8 cellular contexts compared by ENCODE assay signal in the genomic region with DNA sequence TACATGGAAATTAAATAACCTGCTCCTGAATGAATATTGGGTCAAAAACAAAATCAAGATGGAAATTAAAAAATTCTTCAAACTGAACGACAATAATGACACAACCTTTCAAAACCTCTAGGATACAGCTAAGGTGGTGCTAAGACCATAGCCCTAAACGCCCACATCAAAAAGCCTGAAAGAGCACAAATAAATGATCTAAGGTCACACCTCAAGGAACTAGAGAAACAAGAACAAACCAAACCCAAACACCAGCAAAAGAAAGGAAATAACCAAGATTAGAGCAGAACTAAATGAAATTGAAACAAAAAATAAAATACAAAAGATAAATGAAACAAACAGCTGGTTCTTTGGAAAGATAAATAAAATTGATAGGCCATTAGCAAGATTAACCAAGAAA. TPM values are rescaled to one million over a fixed set of nuclear protein-coding genes. Genes with fewer than 3 reads are reported as not detected.
DNase-seq lines count a peak whose midpoint lies in the region; ATAC-seq, FAIRE-seq and TF ChIP-seq lines count a peak whose summit lies in the region.
"Not testable (repeated sequence)": the region's sequence is repeated elsewhere in the genome, so short reads cannot be mapped to it uniquely, and the experiment has no call there.

No MANE protein-coding gene starts in this region.

- not testable (repeated sequence) for H3K4me3 ChIP-seq in Karpas-422 (ENCODE audit: low read length)

- H3K4me1 Mint-ChIP-seq in CD4-positive, alpha-beta T cell (ENCODE audit: low read depth) = peaks cover 77% of the 10 kb centered on the region
- H3K4me1 Mint-ChIP-seq in activated CD4-positive, alpha-beta T cell treated with anti-CD3 and anti-CD28 coated beads for 36 hours = peaks cover 67% of the 10 kb centered on the region
- peaks cover 71% of the 10 kb centered on the region for H3K4me1 Mint-ChIP-seq in activated T-cell treated with anti-CD3 and anti-CD28 coated beads, Interleukin-2, amount 50 U/mL, for 24 hours (ENCODE audit: low read depth)
- peaks cover 83% of the 10 kb centered on the region for H3K4me1 Mint-ChIP-seq in activated naive CD4-positive, alpha-beta T cell treated with anti-CD3 and anti-CD28 coated beads, Interleukin-2, amount 50 U/mL, for 24 hours
- peaks cover 56 to 90% (median 82%) of the 10 kb centered on the region in 4 donors for H3K4me1 Mint-ChIP-seq in naive thymus-derived CD8-positive, alpha-beta T cell
- H3K4me1 Mint-ChIP-seq in stimulated activated naive CD8-positive, alpha-beta T cell treated with anti-CD3 and anti-CD28 coated beads, Interleukin-15, amount 100 ng/mL, for 72 hours = peaks cover 73% of the 10 kb centered on the region

- not testable (repeated sequence) for H3K79me2 ChIP-seq in Karpas-422 (ENCODE audit: low read length)

- intact Hi-C loops in CD4-positive, alpha-beta T cell (cut with DNase I, micrococcal nuclease); activated CD4-positive, alpha-beta T cell treated with anti-CD3 and anti-CD28 coated beads for 36 hours (cut with DNase I, micrococcal nuclease): not testable (repeated sequence)

- peak overlapping the region; percentile 52 for H3K4me3 Mint-ChIP-seq in CD4-positive, alpha-beta T cell
- H3K4me3 Mint-ChIP-seq in activated CD4-positive, alpha-beta T cell treated with anti-CD3 and anti-CD28 coated beads for 36 hours = peak overlapping the region; percentile 9
- not testable (repeated sequence) for H3K4me3 Mint-ChIP-seq in activated T-cell treated with anti-CD3 and anti-CD28 coated beads, Interleukin-2, amount 50 U/mL, for 24 hours
- peak overlapping the region; percentile 81 for H3K4me3 Mint-ChIP-seq in activated naive CD4-positive, alpha-beta T cell treated with anti-CD3 and anti-CD28 coated beads, Interleukin-2, amount 50 U/mL, for 24 hours
- peak overlapping the region; percentile 61 to 87 (median 74) for H3K4me3 Mint-ChIP-seq in naive thymus-derived CD8-positive, alpha-beta T cell
- H3K4me3 Mint-ChIP-seq in stimulated activated naive CD8-positive, alpha-beta T cell treated with anti-CD3 and anti-CD28 coated beads, Interleukin-15, amount 100 ng/mL, for 72 hours = peak overlapping the region; percentile 47 to 69

- DNase-seq in CD4-positive, alpha-beta T cell; Karpas-422; activated CD4-positive, alpha-beta T cell treated with anti-CD3 and anti-CD28 coated beads for 36 hours; activated T-cell treated with anti-CD3 and anti-CD28 coated beads, Interleukin-2, amount 50 U/mL, for 24 hours; stimulated activated naive CD8-positive, alpha-beta T cell treated with anti-CD3 and anti-CD28 coated beads, Interleukin-15, amount 100 ng/mL, for 72 hours: not testable (repeated sequence)
- DNase-seq in naive thymus-derived CD8-positive, alpha-beta T cell = peak in 4 of 10 donors; percentile 52 to 84 (median 73)

- not testable (repeated sequence) for H4K20me1 ChIP-seq in Karpas-422 (ENCODE audit: insufficient read depth, low read depth, low read length)

- POLR2A ChIA-PET in CD4-positive, alpha-beta T cell (lab: Charles Lee) = interaction anchor here (0.8 to 4.5 kb wide), 9 partner anchors 8 to 109 kb away, joined by 3 to 24 read pairs (median 4); partner anchors contain the start of gene SERPINB1
- POLR2A ChIA-PET in activated CD4-positive, alpha-beta T cell treated with anti-CD3 and anti-CD28 coated beads for 36 hours (lab: Charles Lee) = interaction anchor here (0.6 kb wide), 1 partner anchor 11 kb away, joined by 3 read pairs; no protein-coding TSS in a partner anchor
- POLR2A ChIA-PET in naive thymus-derived CD8-positive, alpha-beta T cell (lab: Charles Lee) = interaction anchor here (0.6 to 6.8 kb wide), 9 partner anchors 9 to 109 kb away, joined by 3 to 56 read pairs (median 5); partner anchors contain the start of gene SERPINB9

- H3K27me3 ChIP-seq in CD4-positive, alpha-beta T cell (ENCODE audit: control insufficient read depth, insufficient read depth, low read length); Karpas-422 (ENCODE audit: low read length): not testable (repeated sequence)

- peak overlapping the region; percentile 21 for H3K27ac ChIP-seq in CD4-positive, alpha-beta T cell (ENCODE audit: low read depth, low read length)
- peak overlapping the region; percentile 58; the same call in 1 of the 2 replicates for H3K27ac ChIP-seq in Karpas-422 (ENCODE audit: low read length)

- not testable (repeated sequence) for H2AFZ ChIP-seq in Karpas-422 (ENCODE audit: low read length)

- peak; percentile 79 for FAIRE-seq in colon (lab: Jason Lieb, UNC)

- H3K4me2 ChIP-seq in Karpas-422 (ENCODE audit: low read depth, low read length, poor library complexity, severe bottlenecking) = not testable (repeated sequence)

- not testable (repeated sequence) for H3K36me3 ChIP-seq in Karpas-422 (ENCODE audit: insufficient read depth, low read length)

- CTCF ChIA-PET in CD4-positive, alpha-beta T cell (lab: Charles Lee) = interaction anchor here (0.7 to 0.9 kb wide), 2 partner anchors 25 to 29 kb away, joined by 3 read pairs; no protein-coding TSS in a partner anchor
- CTCF ChIA-PET in activated CD4-positive, alpha-beta T cell treated with anti-CD3 and anti-CD28 coated beads for 36 hours (lab: Charles Lee) = interaction anchor here (0.6 to 2.4 kb wide), 4 partner anchors 9 to 49 kb away, joined by 3 to 11 read pairs (median 6); no protein-coding TSS in a partner anchor

- not testable (repeated sequence) for ATAC-seq in CD4-positive, alpha-beta T cell (ENCODE audit: poor library complexity); activated CD4-positive, alpha-beta T cell treated with anti-CD3 and anti-CD28 coated beads for 36 hours
- ATAC-seq in naive thymus-derived CD8-positive, alpha-beta T cell = peak; percentile 51 to 72
- peak; percentile 75 for ATAC-seq in stimulated activated naive CD8-positive, alpha-beta T cell treated with anti-CD3 and anti-CD28 coated beads, Interleukin-15, amount 100 ng/mL, for 72 hours

- H3K27ac Mint-ChIP-seq in CD4-positive, alpha-beta T cell = peak overlapping the region; percentile 87
- peak overlapping the region; percentile 62 for H3K27ac Mint-ChIP-seq in activated CD4-positive, alpha-beta T cell treated with anti-CD3 and anti-CD28 coated beads for 36 hours
- H3K27ac Mint-ChIP-seq in activated T-cell treated with anti-CD3 and anti-CD28 coated beads, Interleukin-2, amount 50 U/mL, for 24 hours = peak overlapping the region; percentile 39
- peak overlapping the region; percentile 84 for H3K27ac Mint-ChIP-seq in activated naive CD4-positive, alpha-beta T cell treated with anti-CD3 and anti-CD28 coated beads, Interleukin-2, amount 50 U/mL, for 24 hours
- peak overlapping the region; percentile 55 to 96 (median 92) for H3K27ac Mint-ChIP-seq in naive thymus-derived CD8-positive, alpha-beta T cell
- H3K27ac Mint-ChIP-seq in stimulated activated naive CD8-positive, alpha-beta T cell treated with anti-CD3 and anti-CD28 coated beads, Interleukin-15, amount 100 ng/mL, for 72 hours = peak overlapping the region in 1 of 2 donors; percentile 23

- not testable (repeated sequence) for TF ChIP-seq CTCF in CD4-positive, alpha-beta T cell (IDR thresholded peaks at IDR 0.05)

- not testable (repeated sequence) for H3K27me3 Mint-ChIP-seq in CD4-positive, alpha-beta T cell; activated CD4-positive, alpha-beta T cell treated with anti-CD3 and anti-CD28 coated beads for 36 hours; activated T-cell treated with anti-CD3 and anti-CD28 coated beads, Interleukin-2, amount 50 U/mL, for 24 hours; activated naive CD4-positive, alpha-beta T cell treated with anti-CD3 and anti-CD28 coated beads, Interleukin-2, amount 50 U/mL, for 24 hours; naive thymus-derived CD8-positive, alpha-beta T cell
- peaks cover 11% of the 10 kb centered on the region for H3K27me3 Mint-ChIP-seq in stimulated activated naive CD8-positive, alpha-beta T cell treated with anti-CD3 and anti-CD28 coated beads, Interleukin-15, amount 100 ng/mL, for 72 hours

- not testable (repeated sequence) for H3K9me3 Mint-ChIP-seq in CD4-positive, alpha-beta T cell; activated CD4-positive, alpha-beta T cell treated with anti-CD3 and anti-CD28 coated beads for 36 hours (ENCODE audit: low read depth); activated T-cell treated with anti-CD3 and anti-CD28 coated beads, Interleukin-2, amount 50 U/mL, for 24 hours; activated naive CD4-positive, alpha-beta T cell treated with anti-CD3 and anti-CD28 coated beads, Interleukin-2, amount 50 U/mL, for 24 hours
- peaks cover 0 to 11% (median 5%) of the 10 kb centered on the region in 9 donors for H3K9me3 Mint-ChIP-seq in naive thymus-derived CD8-positive, alpha-beta T cell
- peaks cover 0 to 12% of the 10 kb centered on the region in 2 donors for H3K9me3 Mint-ChIP-seq in stimulated activated naive CD8-positive, alpha-beta T cell treated with anti-CD3 and anti-CD28 coated beads, Interleukin-15, amount 100 ng/mL, for 72 hours

- H3K36me3 Mint-ChIP-seq in CD4-positive, alpha-beta T cell (ENCODE audit: low read depth) = peaks cover 13% of the 10 kb centered on the region
- H3K36me3 Mint-ChIP-seq in activated CD4-positive, alpha-beta T cell treated with anti-CD3 and anti-CD28 coated beads for 36 hours (ENCODE audit: low read depth) = peaks cover 21% of the 10 kb centered on the region
- peaks cover 14% of the 10 kb centered on the region for H3K36me3 Mint-ChIP-seq in activated T-cell treated with anti-CD3 and anti-CD28 coated beads, Interleukin-2, amount 50 U/mL, for 24 hours (ENCODE audit: low read depth)
- H3K36me3 Mint-ChIP-seq in activated naive CD4-positive, alpha-beta T cell treated with anti-CD3 and anti-CD28 coated beads, Interleukin-2, amount 50 U/mL, for 24 hours; naive thymus-derived CD8-positive, alpha-beta T cell: not testable (repeated sequence)

- H3K9me3 ChIP-seq in CD4-positive, alpha-beta T cell (ENCODE audit: control insufficient read depth, low read length); Karpas-422 (ENCODE audit: low read length): not testable (repeated sequence)

- not testable (repeated sequence) for H3K9me2 ChIP-seq in Karpas-422 (replicated peaks; ENCODE audit: insufficient read depth, low read length)

- peaks cover 86% of the 10 kb centered on the region for H3K4me1 ChIP-seq in Karpas-422 (ENCODE audit: low read length)

- H3K9ac ChIP-seq in Karpas-422 (ENCODE audit: low read length) = not testable (repeated sequence)

RNA-seq across cellular contexts. Expression of gene SERPINB9, which starts 22.9 kb away (rescaled TPM):
- total RNA-seq in CD4-positive, alpha-beta T cell = 10 to 100 TPM; 25.8 to 27.4 TPM
- total RNA-seq in Karpas-422 (2014; rRNA removed; shearing (Covaris generic); ENCODE audit: low replicate concordance) = 55.6 and 107 TPM in 2 replicates
- total RNA-seq in activated CD4-positive, alpha-beta T cell treated with anti-CD3 and anti-CD28 coated beads for 36 hours = 100 to 1,000 TPM in 1 of 2 experiments, 10 to 100 TPM in 1; 90.0 to 109 TPM
- total RNA-seq in naive thymus-derived CD8-positive, alpha-beta T cell = 10 to 100 TPM; 56.6 to 57.1 TPM
- 10 to 100 TPM; 29.9 to 37.2 (median 35.0) TPM for polyA plus RNA-seq in naive thymus-derived CD8-positive, alpha-beta T cell

RNA-seq across cellular contexts. Expression of gene SERPINB1, which starts 38.5 kb away (rescaled TPM):
- 10 to 100 TPM; 58.3 to 58.4 TPM for total RNA-seq in CD4-positive, alpha-beta T cell
- 0.22 TPM in 1 of 2 replicates, not detected in the other for total RNA-seq in Karpas-422 (2014; rRNA removed; shearing (Covaris generic); ENCODE audit: low replicate concordance)
- 100 to 1,000 TPM; 200 to 243 TPM for total RNA-seq in activated CD4-positive, alpha-beta T cell treated with anti-CD3 and anti-CD28 coated beads for 36 hours
- total RNA-seq in naive thymus-derived CD8-positive, alpha-beta T cell = 10 to 100 TPM; 65.3 to 67.1 TPM
- 100 to 1,000 TPM; 121 to 130 (median 123) TPM for polyA plus RNA-seq in naive thymus-derived CD8-positive, alpha-beta T cell

Comparison
In these comparisons a context has a peak if more than half of its experiments do, and no peak if none do; other contexts are left out.
1. RNA of gene SERPINB1, which starts 38.5 kb away (total RNA-seq): 200 to 243 TPM in activated CD4-positive, alpha-beta T cell treated with anti-CD3 and anti-CD28 coated beads for 36 hours, 65.3 to 67.1 TPM in naive thymus-derived CD8-positive, alpha-beta T cell and 58.3 to 58.4 TPM in CD4-positive, alpha-beta T cell; 0.22 TPM in Karpas-422; every median in the first group is over 10 times any median in the second.